20 cellular contexts compared by ENCODE assay signal in the genomic region with DNA sequence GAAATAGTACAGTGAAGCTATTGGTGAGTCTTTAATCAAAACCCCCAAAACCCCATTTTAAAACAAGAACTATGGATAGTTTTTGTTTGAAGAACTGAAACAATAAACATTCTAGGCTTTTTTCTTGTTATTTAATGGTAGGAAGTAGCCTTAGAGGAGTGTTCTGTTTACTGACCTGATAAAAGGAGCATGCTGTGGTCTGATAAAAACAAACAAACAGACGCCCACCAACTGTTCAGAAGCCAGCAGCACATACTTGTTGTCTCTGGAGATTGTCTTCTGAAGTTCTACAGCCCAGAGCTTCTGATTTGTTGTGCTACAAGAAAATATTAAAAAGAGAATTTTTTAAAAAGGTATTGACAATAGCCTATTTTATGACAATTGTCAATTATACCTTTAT. TPM values are rescaled to one million over a fixed set of nuclear protein-coding genes. Genes with fewer than 3 reads are reported as not detected.
DNase-seq lines count a peak whose midpoint lies in the region; ATAC-seq, FAIRE-seq and TF ChIP-seq lines count a peak whose summit lies in the region.
"Had no signal": no experiment of that assay in that cellular context is flagged by ENCODE, and none has a peak within 500 bp of the region (broad histone marks: within the 10 kb centered on the region; RNA-seq: fewer than 3 reads in every experiment).

No MANE protein-coding gene starts in this region.

- no peak overlapping the region for H3K18ac ChIP-seq in mesenchymal stem cell (ENCODE audit: low read depth in 1 of 2, low read length in 2 of 2)

- no peak overlapping the region for H2BK120ac ChIP-seq in mesenchymal stem cell (ENCODE audit: low read depth, low read length)

- FAIRE-seq in K562 (lab: Jason Lieb, UNC) (no peak), urothelium cell line (lab: Jason Lieb, UNC) (no peak)
- FAIRE-seq: GM12892, GM18507, GM19239 had no signal

- no TSS peak for BruUV-seq in K562 (replicated peaks; lab: Mats Ljungman, UMichigan)

- ATAC-seq in K562 (no peak), lower lobe of right lung (no peak)

- no peak overlapping the region for H2BK15ac ChIP-seq in mesenchymal stem cell (ENCODE audit: low read depth, poor library complexity, severe bottlenecking)

- no peaks in the 10 kb centered on the region for H4K20me1 ChIP-seq in K562 (replicated peaks; ENCODE audit: control insufficient read depth, insufficient read depth, low read length)
- H4K20me1 ChIP-seq: BLaER1 had no signal

- no peaks in the 10 kb centered on the region for H3K79me2 ChIP-seq in K562 (ENCODE audit: control insufficient read depth, insufficient read depth, low read length)

- H3K9me3 ChIP-seq in K562 (replicated peaks; ENCODE audit: control insufficient read depth, insufficient read depth, low read depth, low read length) (peaks cover 12% of the 10 kb centered on the region), mesenchymal stem cell (ENCODE audit: control insufficient read depth, low read length) (peaks cover 14% of the 10 kb centered on the region), lower lobe of right lung (peaks cover 13% of the 10 kb centered on the region)
- H3K9me3 ChIP-seq: HAP-1 had no signal

- CTCF ChIA-PET in K562 (lab: Yijun Ruan, JAX; ENCODE audit: low intra/inter-chr PET ratio) = no interaction called here

- POLR2A ChIA-PET in K562 (lab: Yijun Ruan, JAX) = no interaction called here

- TF ChIP-seq EP300 in K562 (IDR thresholded peaks at IDR 0.05; ENCODE audit: low read length) = no peak

- intact Hi-C loops in K562 (cut with micrococcal nuclease) = no loop called here
- intact Hi-C loops in lower lobe of right lung (cut with DNase I) = no loop called here

- no peak overlapping the region for H2AK5ac ChIP-seq in mesenchymal stem cell (ENCODE audit: low read length, severe bottlenecking)

- H3K79me1 ChIP-seq in mesenchymal stem cell (replicated peaks; ENCODE audit: low read length, poor library complexity, severe bottlenecking) = no peaks in the 10 kb centered on the region

- no peak for TF ChIP-seq RAD21 in K562 (CRISPR knock-in tag; conservative IDR thresholded peaks at IDR 0.05 in 1 of 2, IDR thresholded peaks at IDR 0.05 in 1 of 2)

- TF ChIP-seq CTCF in K562 (IDR thresholded peaks at IDR 0.05 in 2 of 3, conservative IDR thresholded peaks at IDR 0.05 in 1 of 3; ENCODE audit: insufficient read depth in 2 of 3, low read depth in 1 of 3, low read length in 3 of 3) (no peak), lower lobe of right lung (IDR thresholded peaks at IDR 0.05) (no peak)

- no peak overlapping the region for H2BK12ac ChIP-seq in mesenchymal stem cell (ENCODE audit: low read length in 2 of 2)

- H3K9ac ChIP-seq in K562 (ENCODE audit: insufficient read depth in 1 of 2, low read depth in 2 of 2, low read length in 2 of 2) = no peak overlapping the region
- no peak overlapping the region for H3K9ac ChIP-seq in mesenchymal stem cell (ENCODE audit: low read length)
- H3K9ac ChIP-seq: BLaER1, GM23248 had no signal

- H3K27me3 ChIP-seq in K562 (ENCODE audit: control insufficient read depth in 2 of 2, insufficient read depth in 2 of 2, low read length in 2 of 2) (no peaks in the 10 kb centered on the region), mesenchymal stem cell (ENCODE audit: control insufficient read depth in 1 of 2, insufficient read depth in 1 of 2, low read length in 2 of 2) (no peaks in the 10 kb centered on the region), lower lobe of right lung (ENCODE audit: low read depth) (no peaks in the 10 kb centered on the region)
- H3K27me3 ChIP-seq: BLaER1 had no signal

- no peaks in the 10 kb centered on the region for H3K4me1 ChIP-seq in K562 (replicated peaks in 1 of 2; ENCODE audit: control insufficient read depth in 2 of 2, insufficient read depth in 2 of 2, low read length in 2 of 2)
- H3K4me1 ChIP-seq in mesenchymal stem cell (ENCODE audit: control insufficient read depth, insufficient read depth, low read depth, low read length) = no peaks in the 10 kb centered on the region
- no peaks in the 10 kb centered on the region for H3K4me1 ChIP-seq in lower lobe of right lung
- H3K4me1 ChIP-seq: BLaER1, HAP-1 had no signal

- in situ Hi-C loops in K562 (cut with MboI) = loop anchor here (25.0 kb wide), 1 partner anchor 521 kb away; no protein-coding TSS in a partner anchor

- WGBS in K562 (ENCODE audit: insufficient coverage, low coverage, missing lambda C conversion rate) = 25% methylated on average over 1 of the region's 1 CpG
- no CpG with 5 or more reads among the region's 1 CpG for WGBS in mesenchymal stem cell

- H3K23ac ChIP-seq in mesenchymal stem cell (ENCODE audit: low read length in 2 of 2) = no peak overlapping the region

- H3K36me3 ChIP-seq in K562 (ENCODE audit: control insufficient read depth, insufficient read depth, low read length) (peaks cover 45% of the 10 kb centered on the region), mesenchymal stem cell (ENCODE audit: control insufficient read depth in 1 of 2, insufficient read depth in 2 of 2, low read depth in 1 of 2, low read length in 2 of 2) (peaks cover 9 to 59% of the 10 kb centered on the region in 2 experiments), lower lobe of right lung (peaks cover 77% of the 10 kb centered on the region)

- H3K27ac ChIP-seq in K562 (ENCODE audit: extremely low read depth, low read depth, low read length) (no peak overlapping the region), mesenchymal stem cell (ENCODE audit: low read length, poor library complexity, severe bottlenecking) (no peak overlapping the region), lower lobe of right lung (no peak overlapping the region)
- H3K27ac ChIP-seq: BLaER1, GM23248, HL-60 had no signal

- TF ChIP-seq POLR2A in K562 (conservative IDR thresholded peaks at IDR 0.05) = no peak

- H4K91ac ChIP-seq in mesenchymal stem cell (ENCODE audit: low read length) = no peak overlapping the region

- DNase-seq in LHCN-M2 (ENCODE audit: low read depth) = peak; percentile 3
- no peak for DNase-seq in K562 (ENCODE audit: extremely low read depth in 1 of 4, low spot score in 3 of 4)
- peak; percentile 5 for DNase-seq in mesenchymal stem cell
- DNase-seq in lower lobe of right lung = no peak
- DNase-seq in stimulated activated naive CD4-positive, alpha-beta T cell treated with Interleukin-2 at 50 U/mL for 16 hours (lab: John Stamatoyannopoulos, UW) = no peak
- DNase-seq in urothelium cell line (ENCODE audit: low spot score) = no peak
- DNase-seq in NCI-H748 treated with DMSO at 0.1 percent for 48 hours (lab: John Stamatoyannopoulos, UW) = no peak
- DNase-seq: 8988T; CD4-positive, alpha-beta memory T cell; DMS153; DMS79; GDM1; GM23248; IMR-90 had no signal

- no peaks in the 10 kb centered on the region for H3K9me1 ChIP-seq in K562 (ENCODE audit: control insufficient read depth, insufficient read depth, low read length)

- H4K8ac ChIP-seq in mesenchymal stem cell (ENCODE audit: low read length) = no peak overlapping the region

- H3K4ac ChIP-seq in mesenchymal stem cell (ENCODE audit: low read depth in 1 of 2, low read length in 2 of 2) = no peak overlapping the region

- H3K14ac ChIP-seq in mesenchymal stem cell (ENCODE audit: low read length in 2 of 2) = no peak overlapping the region

- H3K4me3 ChIP-seq in K562 (no peak overlapping the region), mesenchymal stem cell (ENCODE audit: insufficient read depth in 1 of 2, low read depth in 1 of 2, low read length in 2 of 2) (no peak overlapping the region), lower lobe of right lung (no peak overlapping the region)
- H3K4me3 ChIP-seq: BLaER1, GM23248, HAP-1 had no signal

- H2AFZ ChIP-seq in K562 (ENCODE audit: low read depth, low read length) (no peak overlapping the region), mesenchymal stem cell (ENCODE audit: low read depth, low read length) (no peak overlapping the region)
- H2AFZ ChIP-seq: GM23248 had no signal

- no peak overlapping the region for H2BK5ac ChIP-seq in mesenchymal stem cell (ENCODE audit: low read depth, low read length, poor library complexity, severe bottlenecking)

- no peak overlapping the region for H3K4me2 ChIP-seq in K562 (ENCODE audit: insufficient read depth, low read length)
- no peak overlapping the region for H3K4me2 ChIP-seq in mesenchymal stem cell (ENCODE audit: low read length, poor library complexity, severe bottlenecking)
- H3K4me2 ChIP-seq: BLaER1 had no signal

TF ChIP-seq in K562, 482 proteins besides CTCF, POLR2A, EP300 and RAD21 (continues in another document):
- peak; percentile 43; the same call in 1 of the 2 replicates for TF ChIP-seq CBFA2T3 (IDR thresholded peaks at IDR 0.05)
- TF ChIP-seq ARID1B (IDR thresholded peaks at IDR 0.05) = peak; percentile 24; the same call in 1 of the 2 replicates
- peak; percentile 31; the same call in 1 of the 2 replicates for TF ChIP-seq EGR1 (conservative IDR thresholded peaks at IDR 0.05)
- peak; percentile 42 for TF ChIP-seq TAL1 (IDR thresholded peaks at IDR 0.05)

RNA-seq across cellular contexts. Expression of a gene that starts 54.1 kb away (rescaled TPM):
- total RNA-seq in LHCN-M2 (2014; rRNA removed) = 32.5 and 46.8 TPM in 2 replicates
- polyA plus RNA-seq in LHCN-M2 (2012) = 22.4 TPM
- 50.0 and 58.7 TPM in 2 replicates for total RNA-seq in K562 (2011; cell fraction: chromatin; rRNA removed; ENCODE audit: low replicate concordance)
- 38.8 and 40.5 TPM in 2 replicates for total RNA-seq in K562 (2011; cell fraction: nucleolus; rRNA removed)
- 45.3 and 53.1 TPM in 2 replicates for total RNA-seq in K562 (2011; cell fraction: nucleoplasm; rRNA removed)
- 165 and 178 TPM in 2 replicates for total RNA-seq in K562 (2014; rRNA removed)
- 78.6 and 88.5 TPM in 2 replicates for total RNA-seq in K562 (2014; rRNA removed; fragmentation: Illumina TruSeq; extraction: Trizol)
- 86.3 and 90.5 TPM in 2 replicates for total RNA-seq in K562 (2015; rRNA removed; fragmentation: Illumina TruSeq; extraction: Trizol)
- total RNA-seq in K562 (2021) = 119 and 121 TPM in 2 replicates
- 61.8 and 70.0 TPM in 2 replicates for polyA plus RNA-seq in K562 (2011; rRNA removed)
- 36.8 and 74.4 TPM in 2 replicates for polyA plus RNA-seq in K562 (2011; cell fraction: cytosol; rRNA removed)
- polyA plus RNA-seq in K562 (2011; cell fraction: nucleus; rRNA removed) = 66.3 and 77.5 TPM in 2 replicates
- 96.3 and 133 TPM in 2 replicates for polyA plus RNA-seq in K562 (2012)
- polyA plus RNA-seq in K562 (2014; fragmentation: Illumina TruSeq; extraction: Trizol) = 89.7 and 92.9 TPM in 2 replicates
- 10 to 100 TPM; 31.4 to 43.5 TPM for polyA plus RNA-seq in K562 (2014; fragmentation: Nextera tagmentation; extraction: Ambion mirVana)
- polyA plus RNA-seq in K562 (2014; rRNA removed) = 135 and 139 TPM in 2 replicates
- polyA minus RNA-seq in K562 (2011; rRNA and poly(A)+ RNA removed) = 23.8 and 24.0 TPM in 2 replicates
- polyA minus RNA-seq in K562 (2011; cell fraction: cytosol; rRNA and poly(A)+ RNA removed) = 23.1 and 27.0 TPM in 2 replicates
- 15.8 and 23.3 TPM in 2 replicates for polyA minus RNA-seq in K562 (2011; cell fraction: nucleus; rRNA and poly(A)+ RNA removed)
- polyA plus RNA-seq in mesenchymal stem cell (2013, experiment 1 of 2) = 48.8 TPM
- 51.4 TPM for polyA plus RNA-seq in mesenchymal stem cell (2013, experiment 2 of 2)
- total RNA-seq in lower lobe of right lung = 35.7 TPM

Comparison
In these comparisons a context has a peak if more than half of its experiments do, and no peak if none do; other contexts are left out.
1. DNase-seq: peak in LHCN-M2 (single experiment) and mesenchymal stem cell (single experiment); none in K562 (0 of 4), lower lobe of right lung (single experiment), stimulated activated naive CD4-positive, alpha-beta T cell treated with Interleukin-2 at 50 U/mL for 16 hours (single experiment), urothelium cell line (single experiment) and NCI-H748 treated with DMSO at 0.1 percent for 48 hours (single experiment).